Comparison of ENCODE assay signal across 11 cellular contexts in genomic region chr11:105000167-105000566, GRCh38. TPM values are rescaled to one million over a fixed set of nuclear protein-coding genes. Genes with fewer than 3 reads are reported as not detected.
A peak's percentile ranks its signal among the peaks of the same experiment; 100 is the strongest.
DNase-seq lines count a peak whose midpoint lies in the region; ATAC-seq and FAIRE-seq lines count a peak whose summit lies in the region.
"Had no signal": no experiment of that assay in that cellular context is flagged by ENCODE, and none has a peak within 500 bp of the region (broad histone marks: within the 10 kb centered on the region; RNA-seq: fewer than 3 reads in every experiment).

No MANE protein-coding gene starts in this region.

- no peaks in the 10 kb centered on the region for H3K36me3 Mint-ChIP-seq in activated naive CD4-positive, alpha-beta T cell treated with anti-CD3 and anti-CD28 coated beads for 36 hours (ENCODE audit: low read depth)
- H3K36me3 Mint-ChIP-seq in stimulated activated memory B cell treated with anti-CD40 and anti-IgM and Interleukin-4, amounts not matched to agents 10 μg/mL and 1 μg/mL and 100 μg/mL, for 72 hours: no peaks in the 10 kb centered on the region
- H3K36me3 Mint-ChIP-seq in natural killer cell treated with Interleukin-12 subunit alpha and Interleukin-12 subunit beta and Interleukin-15 and Interleukin-18, amount 100 ng/mL, for 72 hours: no peaks in the 10 kb centered on the region
- H3K36me3 Mint-ChIP-seq: activated naive CD4-positive, alpha-beta T cell treated with anti-CD3 and anti-CD28 coated beads, Interleukin-2, amount 50 U/mL, for 24 hours had no signal

- peak; percentile 19 for DNase-seq in activated naive CD4-positive, alpha-beta T cell treated with anti-CD3 and anti-CD28 coated beads for 36 hours
- no peak for DNase-seq in activated naive CD4-positive, alpha-beta T cell treated with anti-CD3 and anti-CD28 coated beads, Interleukin-2, amount 50 U/mL, for 16 hours
- DNase-seq in HTR-8/SVneo (ENCODE audit: insufficient read length, low spot score): peak; percentile 10
- peak; percentile 1 for DNase-seq in dermis blood vessel endothelial cell
- DNase-seq in natural killer cell treated with Interleukin-12 subunit alpha and Interleukin-12 subunit beta and Interleukin-15 and Interleukin-18, amount 100 ng/mL, for 72 hours (ENCODE audit: low spot score): no peak
- DNase-seq in G401 (ENCODE audit: low spot score): no peak
- no peak for DNase-seq in posterior vena cava (ENCODE audit: low spot score)
- DNase-seq: NCI-H1436 treated with DMSO at 0.1 percent for 48 hours had no signal

- in situ Hi-C loops in G401 (cut with HindIII; ENCODE audit: low sequenced_read_pairs): no loop called here

- peak; percentile 80 for FAIRE-seq in HTR-8/SVneo (lab: Jason Lieb, UNC)

- no peaks in the 10 kb centered on the region for H3K9me3 Mint-ChIP-seq in activated naive CD4-positive, alpha-beta T cell treated with anti-CD3 and anti-CD28 coated beads for 36 hours
- no peaks in the 10 kb centered on the region for H3K9me3 Mint-ChIP-seq in stimulated activated memory B cell treated with anti-CD40 and anti-IgM and Interleukin-4, amounts not matched to agents 10 μg/mL and 1 μg/mL and 100 μg/mL, for 72 hours
- H3K9me3 Mint-ChIP-seq in natural killer cell treated with Interleukin-12 subunit alpha and Interleukin-12 subunit beta and Interleukin-15 and Interleukin-18, amount 100 ng/mL, for 72 hours: no peaks in the 10 kb centered on the region
- H3K9me3 Mint-ChIP-seq: activated naive CD4-positive, alpha-beta T cell treated with anti-CD3 and anti-CD28 coated beads, Interleukin-2, amount 50 U/mL, for 24 hours had no signal

- ATAC-seq in stimulated activated memory B cell treated with anti-CD40 and anti-IgM and Interleukin-4, amounts not matched to agents 10 μg/mL and 1 μg/mL and 100 μg/mL, for 72 hours: no peak
- no peak for ATAC-seq in natural killer cell treated with Interleukin-12 subunit alpha and Interleukin-12 subunit beta and Interleukin-15 and Interleukin-18, amount 100 ng/mL, for 72 hours
- ATAC-seq: Right ventricle myocardium inferior had no signal

- peaks cover 4% of the 10 kb centered on the region for H3K4me1 Mint-ChIP-seq in activated naive CD4-positive, alpha-beta T cell treated with anti-CD3 and anti-CD28 coated beads for 36 hours (ENCODE audit: low read depth)
- H3K4me1 Mint-ChIP-seq in stimulated activated memory B cell treated with anti-CD40 and anti-IgM and Interleukin-4, amounts not matched to agents 10 μg/mL and 1 μg/mL and 100 μg/mL, for 72 hours: peaks cover 9% of the 10 kb centered on the region
- peaks cover 6 to 8% of the 10 kb centered on the region in 2 donors for H3K4me1 Mint-ChIP-seq in natural killer cell treated with Interleukin-12 subunit alpha and Interleukin-12 subunit beta and Interleukin-15 and Interleukin-18, amount 100 ng/mL, for 72 hours (ENCODE audit: low read depth in 2 of 2)

- H3K27me3 Mint-ChIP-seq in activated naive CD4-positive, alpha-beta T cell treated with anti-CD3 and anti-CD28 coated beads for 36 hours (ENCODE audit: low read depth): no peaks in the 10 kb centered on the region
- H3K27me3 Mint-ChIP-seq in stimulated activated memory B cell treated with anti-CD40 and anti-IgM and Interleukin-4, amounts not matched to agents 10 μg/mL and 1 μg/mL and 100 μg/mL, for 72 hours: no peaks in the 10 kb centered on the region
- H3K27me3 Mint-ChIP-seq in natural killer cell treated with Interleukin-12 subunit alpha and Interleukin-12 subunit beta and Interleukin-15 and Interleukin-18, amount 100 ng/mL, for 72 hours: no peaks in the 10 kb centered on the region
- H3K27me3 Mint-ChIP-seq: activated naive CD4-positive, alpha-beta T cell treated with anti-CD3 and anti-CD28 coated beads, Interleukin-2, amount 50 U/mL, for 24 hours had no signal

- intact Hi-C loops in activated naive CD4-positive, alpha-beta T cell treated with anti-CD3 and anti-CD28 coated beads for 36 hours (cut with micrococcal nuclease): loop anchor here (1.0 to 10.0 kb wide), 5 partner anchors 53 to 865 kb away; no protein-coding TSS in a partner anchor
- intact Hi-C loops in posterior vena cava (cut with DNase I): no loop called here

- no peak overlapping the region for H3K27ac Mint-ChIP-seq in activated naive CD4-positive, alpha-beta T cell treated with anti-CD3 and anti-CD28 coated beads for 36 hours
- peak overlapping the region; percentile 20 for H3K27ac Mint-ChIP-seq in stimulated activated memory B cell treated with anti-CD40 and anti-IgM and Interleukin-4, amounts not matched to agents 10 μg/mL and 1 μg/mL and 100 μg/mL, for 72 hours
- H3K27ac Mint-ChIP-seq in natural killer cell treated with Interleukin-12 subunit alpha and Interleukin-12 subunit beta and Interleukin-15 and Interleukin-18, amount 100 ng/mL, for 72 hours: no peak overlapping the region
- H3K27ac Mint-ChIP-seq: activated naive CD4-positive, alpha-beta T cell treated with anti-CD3 and anti-CD28 coated beads, Interleukin-2, amount 50 U/mL, for 24 hours had no signal

- CTCF ChIA-PET in activated naive CD4-positive, alpha-beta T cell treated with anti-CD3 and anti-CD28 coated beads for 36 hours (lab: Charles Lee): interaction anchor here (0.6 to 1.1 kb wide), 3 partner anchors 10 to 164 kb away, joined by 3 read pairs; no protein-coding TSS in a partner anchor

- no peak overlapping the region for H3K4me3 Mint-ChIP-seq in activated naive CD4-positive, alpha-beta T cell treated with anti-CD3 and anti-CD28 coated beads for 36 hours
- no peak overlapping the region for H3K4me3 Mint-ChIP-seq in stimulated activated memory B cell treated with anti-CD40 and anti-IgM and Interleukin-4, amounts not matched to agents 10 μg/mL and 1 μg/mL and 100 μg/mL, for 72 hours
- no peak overlapping the region for H3K4me3 Mint-ChIP-seq in natural killer cell treated with Interleukin-12 subunit alpha and Interleukin-12 subunit beta and Interleukin-15 and Interleukin-18, amount 100 ng/mL, for 72 hours
- H3K4me3 Mint-ChIP-seq: activated naive CD4-positive, alpha-beta T cell treated with anti-CD3 and anti-CD28 coated beads, Interleukin-2, amount 50 U/mL, for 24 hours had no signal

RNA-seq across cellular contexts. Expression of gene CASP5, which starts 22.8 kb away (rescaled TPM):
- not detected for total RNA-seq in activated naive CD4-positive, alpha-beta T cell treated with anti-CD3 and anti-CD28 coated beads for 36 hours
- not detected in 2 replicates for total RNA-seq in dermis blood vessel endothelial cell
- total RNA-seq in natural killer cell treated with Interleukin-12 subunit alpha and Interleukin-12 subunit beta and Interleukin-15 and Interleukin-18, amount 100 ng/mL, for 72 hours: under 1 TPM in 1 of 2 donors, not detected in 1; 0.33 TPM
- not detected in 2 replicates for total RNA-seq in G401 (2014; rRNA removed; shearing (Covaris generic))
- total RNA-seq in posterior vena cava: under 1 TPM; 0.24 to 0.42 TPM
- total RNA-seq: Right ventricle myocardium inferior had no signal

RNA-seq across cellular contexts. Expression of gene CASP4, which starts 31.8 kb away (rescaled TPM):
- 10 to 100 TPM; 47.9 to 48.7 TPM for total RNA-seq in activated naive CD4-positive, alpha-beta T cell treated with anti-CD3 and anti-CD28 coated beads for 36 hours
- total RNA-seq in dermis blood vessel endothelial cell (238 and 434 TPM in 2 replicates), posterior vena cava (10 to 100 TPM; 43.5 to 57.3 TPM)
- total RNA-seq in natural killer cell treated with Interleukin-12 subunit alpha and Interleukin-12 subunit beta and Interleukin-15 and Interleukin-18, amount 100 ng/mL, for 72 hours: 100 to 1,000 TPM; 118 to 211 TPM
- 0.31 and 0.55 TPM in 2 replicates for total RNA-seq in G401 (2014; rRNA removed; shearing (Covaris generic))

RNA-seq across cellular contexts. Expression of gene CASP1, which starts 34.8 kb away (rescaled TPM):
- total RNA-seq in activated naive CD4-positive, alpha-beta T cell treated with anti-CD3 and anti-CD28 coated beads for 36 hours: 10 to 100 TPM; 23.8 to 24.5 TPM
- total RNA-seq in dermis blood vessel endothelial cell (32.8 and 41.1 TPM in 2 replicates), posterior vena cava (10 to 100 TPM; 14.9 to 16.3 TPM)
- total RNA-seq in natural killer cell treated with Interleukin-12 subunit alpha and Interleukin-12 subunit beta and Interleukin-15 and Interleukin-18, amount 100 ng/mL, for 72 hours: 10 to 100 TPM; 43.8 to 84.8 TPM
- not detected in 2 replicates for total RNA-seq in G401 (2014; rRNA removed; shearing (Covaris generic))

RNA-seq across cellular contexts. Expression of gene CARD16, which starts 45.0 kb away (rescaled TPM):
- 10 to 100 TPM in 1 of 2 experiments, 1 to 10 TPM in 1; 9.5 to 10.9 TPM for total RNA-seq in activated naive CD4-positive, alpha-beta T cell treated with anti-CD3 and anti-CD28 coated beads for 36 hours
- total RNA-seq in dermis blood vessel endothelial cell (70.3 and 86.3 TPM in 2 replicates), posterior vena cava (10 to 100 TPM in 1 of 2 donors, 1 to 10 TPM in 1; 7.3 to 13.2 TPM)
- 10 to 100 TPM; 17.1 to 58.3 TPM for total RNA-seq in natural killer cell treated with Interleukin-12 subunit alpha and Interleukin-12 subunit beta and Interleukin-15 and Interleukin-18, amount 100 ng/mL, for 72 hours
- total RNA-seq in G401 (2014; rRNA removed; shearing (Covaris generic)): not detected in 2 replicates

Comparison
In these comparisons a context has a peak if more than half of its experiments do, and no peak if none do; other contexts are left out.
1. DNase-seq: peak in activated naive CD4-positive, alpha-beta T cell treated with anti-CD3 and anti-CD28 coated beads for 36 hours (single experiment), HTR-8/SVneo (single experiment) and dermis blood vessel endothelial cell (single experiment); none in activated naive CD4-positive, alpha-beta T cell treated with anti-CD3 and anti-CD28 coated beads, Interleukin-2, amount 50 U/mL, for 16 hours (single experiment), natural killer cell treated with Interleukin-12 subunit alpha and Interleukin-12 subunit beta and Interleukin-15 and Interleukin-18, amount 100 ng/mL, for 72 hours (single experiment), G401 (single experiment) and posterior vena cava (single experiment).
2. RNA of gene CASP4, which starts 31.8 kb away (total RNA-seq): 238 to 434 TPM in dermis blood vessel endothelial cell, 118 to 211 TPM in natural killer cell treated with Interleukin-12 subunit alpha and Interleukin-12 subunit beta and Interleukin-15 and Interleukin-18, amount 100 ng/mL, for 72 hours, 43.5 to 57.3 TPM in posterior vena cava and 47.9 to 48.7 TPM in activated naive CD4-positive, alpha-beta T cell treated with anti-CD3 and anti-CD28 coated beads for 36 hours; 0.31 to 0.55 TPM in G401; every median in the first group is over 10 times any median in the second.
3. RNA of gene CASP1, which starts 34.8 kb away (total RNA-seq): 43.8 to 84.8 TPM in natural killer cell treated with Interleukin-12 subunit alpha and Interleukin-12 subunit beta and Interleukin-15 and Interleukin-18, amount 100 ng/mL, for 72 hours, 32.8 to 41.1 TPM in dermis blood vessel endothelial cell, 23.8 to 24.5 TPM in activated naive CD4-positive, alpha-beta T cell treated with anti-CD3 and anti-CD28 coated beads for 36 hours and 14.9 to 16.3 TPM in posterior vena cava; not detected in G401; every median in the first group is over 10 times any median in the second.